9 cellular contexts compared by ENCODE assay signal in the genomic region with DNA sequence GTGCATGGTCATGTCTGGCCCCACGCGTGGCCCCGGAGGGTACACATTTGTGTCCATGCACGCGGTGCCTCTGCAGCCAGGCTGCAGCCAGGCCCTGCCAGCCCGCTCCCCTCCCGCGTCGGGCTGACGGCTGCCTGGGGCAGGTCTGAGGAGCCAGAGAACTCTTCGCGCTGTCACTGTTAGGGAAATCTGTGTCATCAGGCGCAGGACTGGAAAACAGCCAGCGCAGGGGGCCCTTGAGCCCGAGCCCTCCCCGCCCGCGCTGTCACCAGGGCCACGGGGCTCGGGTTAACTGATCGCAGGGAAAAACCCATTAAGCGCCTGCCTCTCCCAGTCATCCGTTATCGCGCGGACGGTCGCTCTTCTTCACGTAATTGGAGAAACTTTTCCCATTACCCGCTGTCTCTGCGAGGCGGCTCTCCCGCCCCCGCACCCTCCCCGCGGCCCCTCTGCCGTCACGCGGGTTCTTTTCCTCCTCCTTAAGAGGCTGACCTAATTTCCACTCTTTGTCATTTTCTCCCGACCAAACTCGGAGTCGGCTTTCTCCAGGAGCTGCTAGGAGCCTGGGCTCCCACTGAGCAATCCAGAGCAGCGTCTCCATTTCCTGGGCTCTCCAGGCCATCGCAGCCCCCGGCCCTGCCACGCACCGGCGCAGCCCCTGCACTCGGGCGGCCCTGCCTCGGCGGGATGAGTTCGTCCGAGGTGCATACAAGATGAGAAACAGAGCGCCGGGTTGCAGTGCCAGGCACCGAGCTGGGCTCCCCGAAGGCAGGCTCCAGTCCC. TPM values are rescaled to one million over a fixed set of nuclear protein-coding genes. Genes with fewer than 3 reads are reported as not detected.
A peak's percentile ranks its signal among the peaks of the same experiment; 100 is the strongest.
DNase-seq lines count a peak whose midpoint lies in the region; ATAC-seq and TF ChIP-seq lines count a peak whose summit lies in the region.
"Had no signal": no experiment of that assay in that cellular context is flagged by ENCODE, and none has a peak within 500 bp of the region (broad histone marks: within the 10 kb centered on the region; RNA-seq: fewer than 3 reads in every experiment).

No MANE protein-coding gene starts in this region.

- no peak for TF ChIP-seq CTCF in cardiac muscle cell (IDR thresholded peaks at IDR 0.05; ENCODE audit: low read depth, low read length)

- H3K4me3 ChIP-seq in HUES48 (ENCODE audit: low read depth, low read length) (peak overlapping the region; percentile 43; the same call in 1 of the 2 replicates), cardiac muscle cell (peak overlapping the region; percentile 6)

- H3K27ac ChIP-seq in HUES48 (ENCODE audit: low read depth, low read length) (no peak overlapping the region), cardiac muscle cell (no peak overlapping the region)
- H3K27ac ChIP-seq: Peyer's patch had no signal

- no peak overlapping the region for H3K9ac ChIP-seq in HUES48 (ENCODE audit: low read depth, low read length)

- intact Hi-C loops in sciatic nerve (cut with DNase I) = no loop called here

- H3K27me3 ChIP-seq in HUES48 (ENCODE audit: control insufficient read depth, insufficient read depth, low read length) (peaks cover 38% of the 10 kb centered on the region), cardiac muscle cell (peaks cover 6% of the 10 kb centered on the region)
- H3K27me3 ChIP-seq: Peyer's patch had no signal

- ATAC-seq in sciatic nerve (peak; percentile 51), HG02678 (IDR thresholded peaks at IDR 0.05; ENCODE audit: unreplicated experiment) (no peak), HG03196 (IDR thresholded peaks at IDR 0.05; ENCODE audit: unreplicated experiment) (no peak)

- H3K9me3 ChIP-seq in HUES48 (ENCODE audit: control insufficient read depth, insufficient read depth, low read length) (no peaks in the 10 kb centered on the region), cardiac muscle cell (ENCODE audit: low read depth) (no peaks in the 10 kb centered on the region)
- H3K9me3 ChIP-seq: Peyer's patch had no signal

- H3K36me3 ChIP-seq in HUES48 (ENCODE audit: control insufficient read depth, insufficient read depth, low read length) = no peaks in the 10 kb centered on the region
- no peaks in the 10 kb centered on the region for H3K36me3 ChIP-seq in cardiac muscle cell
- H3K36me3 ChIP-seq: Peyer's patch had no signal

- DNase-seq in SK-N-DZ (ENCODE audit: low spot score) = peak; percentile 87
- DNase-seq in cardiac muscle cell (ENCODE audit: low read depth in 1 of 2, low spot score in 1 of 2) = peak; percentile 32 to 77
- DNase-seq in sciatic nerve (ENCODE audit: low spot score) = no peak
- DNase-seq in activated gamma-delta T cell (lab: John Stamatoyannopoulos, UW) = no peak
- DNase-seq in OCI-M2 (lab: John Stamatoyannopoulos, UW; ENCODE audit: unreplicated experiment) = no peak

- H3K4me1 ChIP-seq in HUES48 (ENCODE audit: control insufficient read depth, insufficient read depth, low read length) (peaks cover 19% of the 10 kb centered on the region), cardiac muscle cell (ENCODE audit: low read depth) (peaks cover 12% of the 10 kb centered on the region)

RNA-seq across cellular contexts. Expression of a gene that starts 57.5 kb away (rescaled TPM):
- polyA plus RNA-seq in SK-N-DZ (2014; cell fraction: cytosol; rRNA removed) = not detected in 2 replicates
- not detected in 2 replicates for polyA plus RNA-seq in SK-N-DZ (2014; cell fraction: nucleus; rRNA removed)
- total RNA-seq in cardiac muscle cell (not detected in 2 replicates), sciatic nerve (not detected)
- not detected in 2 replicates for polyA plus RNA-seq in cardiac muscle cell
- total RNA-seq: Peyer's patch had no signal

Comparison
In these comparisons a context has a peak if more than half of its experiments do, and no peak if none do; other contexts are left out.
1. DNase-seq: peak in SK-N-DZ (single experiment) and cardiac muscle cell (2 of 2); none in sciatic nerve (single experiment), activated gamma-delta T cell (single experiment) and OCI-M2 (single experiment).